In the genomic region with DNA sequence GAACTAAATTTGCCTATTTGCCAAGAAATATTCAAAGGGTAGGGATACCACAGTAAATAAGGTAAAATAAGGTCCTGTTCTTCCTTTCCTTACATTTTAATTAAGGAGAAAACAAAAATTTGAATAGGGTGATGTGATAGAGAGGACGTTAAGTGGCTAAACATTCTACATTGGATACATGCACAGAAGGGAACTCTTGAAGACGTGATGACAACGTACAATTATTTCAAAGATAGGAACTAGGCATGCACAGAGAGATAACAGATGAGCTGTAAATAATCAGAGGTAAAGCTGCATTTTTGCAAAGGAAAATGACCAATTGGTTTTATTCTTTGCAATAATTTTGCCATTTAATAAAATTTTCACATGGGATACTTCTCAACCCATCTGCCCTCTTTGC, we compare ENCODE assay signal across 2 cellular contexts.
TF ChIP-seq lines count a peak whose summit lies in the region.

No MANE protein-coding gene starts in this region.

TF ChIP-seq in GM12878, 131 proteins besides CTCF, POLR2A, EP300 and RAD21 (continued from another document):
- TF ChIP-seq, protein P1, sequence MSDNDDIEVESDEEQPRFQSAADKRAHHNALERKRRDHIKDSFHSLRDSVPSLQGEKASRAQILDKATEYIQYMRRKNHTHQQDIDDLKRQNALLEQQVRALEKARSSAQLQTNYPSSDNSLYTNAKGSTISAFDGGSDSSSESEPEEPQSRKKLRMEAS (IDR thresholded peaks at IDR 0.05; ENCODE audit: low read depth, low read length): no peak
- TF ChIP-seq ZNF384 (IDR thresholded peaks at IDR 0.05; ENCODE audit: borderline replicate concordance, low read depth, low read length): no peak

TF ChIP-seq in K562, 482 proteins besides CTCF, POLR2A, EP300 and RAD21 (continued from another document):
- TF ChIP-seq, protein P2, sequence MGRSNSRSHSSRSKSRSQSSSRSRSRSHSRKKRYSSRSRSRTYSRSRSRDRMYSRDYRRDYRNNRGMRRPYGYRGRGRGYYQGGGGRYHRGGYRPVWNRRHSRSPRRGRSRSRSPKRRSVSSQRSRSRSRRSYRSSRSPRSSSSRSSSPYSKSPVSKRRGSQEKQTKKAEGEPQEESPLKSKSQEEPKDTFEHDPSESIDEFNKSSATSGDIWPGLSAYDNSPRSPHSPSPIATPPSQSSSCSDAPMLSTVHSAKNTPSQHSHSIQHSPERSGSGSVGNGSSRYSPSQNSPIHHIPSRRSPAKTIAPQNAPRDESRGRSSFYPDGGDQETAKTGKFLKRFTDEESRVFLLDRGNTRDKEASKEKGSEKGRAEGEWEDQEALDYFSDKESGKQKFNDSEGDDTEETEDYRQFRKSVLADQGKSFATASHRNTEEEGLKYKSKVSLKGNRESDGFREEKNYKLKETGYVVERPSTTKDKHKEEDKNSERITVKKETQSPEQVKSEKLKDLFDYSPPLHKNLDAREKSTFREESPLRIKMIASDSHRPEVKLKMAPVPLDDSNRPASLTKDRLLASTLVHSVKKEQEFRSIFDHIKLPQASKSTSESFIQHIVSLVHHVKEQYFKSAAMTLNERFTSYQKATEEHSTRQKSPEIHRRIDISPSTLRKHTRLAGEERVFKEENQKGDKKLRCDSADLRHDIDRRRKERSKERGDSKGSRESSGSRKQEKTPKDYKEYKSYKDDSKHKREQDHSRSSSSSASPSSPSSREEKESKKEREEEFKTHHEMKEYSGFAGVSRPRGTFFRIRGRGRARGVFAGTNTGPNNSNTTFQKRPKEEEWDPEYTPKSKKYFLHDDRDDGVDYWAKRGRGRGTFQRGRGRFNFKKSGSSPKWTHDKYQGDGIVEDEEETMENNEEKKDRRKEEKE (IDR thresholded peaks at IDR 0.05; ENCODE audit: borderline replicate concordance in 1 of 2, control insufficient read depth in 1 of 2, low read depth in 2 of 2, low read length in 1 of 2): no peak
- peak; percentile 78 for TF ChIP-seq MEIS2 (IDR thresholded peaks at IDR 0.05; ENCODE audit: partially characterized antibody)
- peak; percentile 21; the same call in 1 of the 2 replicates for TF ChIP-seq TAL1 (IDR thresholded peaks at IDR 0.05)
- TF ChIP-seq, protein P3, sequence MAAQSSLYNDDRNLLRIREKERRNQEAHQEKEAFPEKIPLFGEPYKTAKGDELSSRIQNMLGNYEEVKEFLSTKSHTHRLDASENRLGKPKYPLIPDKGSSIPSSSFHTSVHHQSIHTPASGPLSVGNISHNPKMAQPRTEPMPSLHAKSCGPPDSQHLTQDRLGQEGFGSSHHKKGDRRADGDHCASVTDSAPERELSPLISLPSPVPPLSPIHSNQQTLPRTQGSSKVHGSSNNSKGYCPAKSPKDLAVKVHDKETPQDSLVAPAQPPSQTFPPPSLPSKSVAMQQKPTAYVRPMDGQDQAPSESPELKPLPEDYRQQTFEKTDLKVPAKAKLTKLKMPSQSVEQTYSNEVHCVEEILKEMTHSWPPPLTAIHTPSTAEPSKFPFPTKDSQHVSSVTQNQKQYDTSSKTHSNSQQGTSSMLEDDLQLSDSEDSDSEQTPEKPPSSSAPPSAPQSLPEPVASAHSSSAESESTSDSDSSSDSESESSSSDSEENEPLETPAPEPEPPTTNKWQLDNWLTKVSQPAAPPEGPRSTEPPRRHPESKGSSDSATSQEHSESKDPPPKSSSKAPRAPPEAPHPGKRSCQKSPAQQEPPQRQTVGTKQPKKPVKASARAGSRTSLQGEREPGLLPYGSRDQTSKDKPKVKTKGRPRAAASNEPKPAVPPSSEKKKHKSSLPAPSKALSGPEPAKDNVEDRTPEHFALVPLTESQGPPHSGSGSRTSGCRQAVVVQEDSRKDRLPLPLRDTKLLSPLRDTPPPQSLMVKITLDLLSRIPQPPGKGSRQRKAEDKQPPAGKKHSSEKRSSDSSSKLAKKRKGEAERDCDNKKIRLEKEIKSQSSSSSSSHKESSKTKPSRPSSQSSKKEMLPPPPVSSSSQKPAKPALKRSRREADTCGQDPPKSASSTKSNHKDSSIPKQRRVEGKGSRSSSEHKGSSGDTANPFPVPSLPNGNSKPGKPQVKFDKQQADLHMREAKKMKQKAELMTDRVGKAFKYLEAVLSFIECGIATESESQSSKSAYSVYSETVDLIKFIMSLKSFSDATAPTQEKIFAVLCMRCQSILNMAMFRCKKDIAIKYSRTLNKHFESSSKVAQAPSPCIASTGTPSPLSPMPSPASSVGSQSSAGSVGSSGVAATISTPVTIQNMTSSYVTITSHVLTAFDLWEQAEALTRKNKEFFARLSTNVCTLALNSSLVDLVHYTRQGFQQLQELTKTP (IDR thresholded peaks at IDR 0.05; ENCODE audit: low read depth in 1 of 2, partially characterized antibody in 2 of 2): no peak
- no peak for TF ChIP-seq STAT5B (CRISPR knock-in tag; IDR thresholded peaks at IDR 0.05)
- TF ChIP-seq ZSCAN32 (CRISPR knock-in tag; IDR thresholded peaks at IDR 0.05): peak; percentile 62; the same call in 1 of the 2 replicates
- TF ChIP-seq TGIF2 (CRISPR knock-in tag; IDR thresholded peaks at IDR 0.05): no peak
- peak; percentile 15; the same call in 1 of the 2 replicates for TF ChIP-seq FOXM1 (IDR thresholded peaks at IDR 0.05; ENCODE audit: low read depth)
- TF ChIP-seq FOXM1 (CRISPR knock-in tag; IDR thresholded peaks at IDR 0.05; ENCODE audit: low read depth): no peak
- peak; percentile 55; the same call in 1 of the 2 replicates for TF ChIP-seq ARID1B (IDR thresholded peaks at IDR 0.05)
